10 cellular contexts compared by ENCODE assay signal in genomic region chr3:53113293-53114010, GRCh38. TPM values are rescaled to one million over a fixed set of nuclear protein-coding genes. Genes with fewer than 3 reads are reported as not detected.
DNase-seq lines count a peak whose midpoint lies in the region; ATAC-seq and TF ChIP-seq lines count a peak whose summit lies in the region.
"Had no signal": no experiment of that assay in that cellular context is flagged by ENCODE, and none has a peak within 500 bp of the region (broad histone marks: within the 10 kb centered on the region; RNA-seq: fewer than 3 reads in every experiment).

No MANE protein-coding gene starts in this region.

- H2AFZ ChIP-seq in fibroblast of lung (ENCODE audit: low read length) (no peak overlapping the region), smooth muscle cell (ENCODE audit: low read depth) (no peak overlapping the region)

- WGBS in smooth muscle cell (ENCODE audit: low lambda C conversion rate), result 94% methylated on average over 1 of the region's 1 CpG

- peaks cover 2% of the 10 kb centered on the region for H3K36me3 ChIP-seq in fibroblast of lung (ENCODE audit: control insufficient read depth, insufficient read depth, low read length)
- H3K36me3 ChIP-seq in smooth muscle cell (ENCODE audit: low read depth), result peaks cover 6% of the 10 kb centered on the region

- H3K4me1 Mint-ChIP-seq in natural killer cell, result no peaks in the 10 kb centered on the region
- peaks cover 3 to 12% of the 10 kb centered on the region in 2 donors for H3K4me1 Mint-ChIP-seq in natural killer cell treated with Interleukin-12 subunit alpha and Interleukin-12 subunit beta and Interleukin-15 and Interleukin-18, amount 100 ng/mL, for 72 hours (ENCODE audit: low read depth in 2 of 2)
- H3K4me1 Mint-ChIP-seq: naive B cell had no signal

- no peak for TF ChIP-seq CTCF in natural killer cell (IDR thresholded peaks at IDR 0.05)
- no peak for TF ChIP-seq CTCF in fibroblast of lung (conservative IDR thresholded peaks at IDR 0.05 in 1 of 2, IDR thresholded peaks at IDR 0.05 in 1 of 2; ENCODE audit: low read depth in 1 of 2, low read length in 2 of 2)
- no peak for TF ChIP-seq CTCF in smooth muscle cell (IDR thresholded peaks at IDR 0.05; ENCODE audit: borderline replicate concordance, insufficient read depth, poor library complexity, severe bottlenecking)

- H3K27ac ChIP-seq in fibroblast of lung (ENCODE audit: insufficient read depth, low read length) (peak overlapping the region; percentile 19), smooth muscle cell (ENCODE audit: low read depth) (no peak overlapping the region)

- peaks cover 8% of the 10 kb centered on the region for H3K36me3 Mint-ChIP-seq in natural killer cell
- peaks cover 13% of the 10 kb centered on the region for H3K36me3 Mint-ChIP-seq in natural killer cell treated with Interleukin-12 subunit alpha and Interleukin-12 subunit beta and Interleukin-15 and Interleukin-18, amount 100 ng/mL, for 72 hours

- no peaks in the 10 kb centered on the region for H3K27me3 Mint-ChIP-seq in natural killer cell (ENCODE audit: low read depth in 2 of 2)
- H3K27me3 Mint-ChIP-seq in natural killer cell treated with Interleukin-12 subunit alpha and Interleukin-12 subunit beta and Interleukin-15 and Interleukin-18, amount 100 ng/mL, for 72 hours, result no peaks in the 10 kb centered on the region
- H3K27me3 Mint-ChIP-seq: naive B cell had no signal

- ATAC-seq in natural killer cell, result peak in 2 of 3 donors; percentile 10 to 32
- no peak for ATAC-seq in natural killer cell treated with Interleukin-12 subunit alpha and Interleukin-12 subunit beta and Interleukin-15 and Interleukin-18, amount 100 ng/mL, for 72 hours
- ATAC-seq in HG03159 (IDR thresholded peaks at IDR 0.05; ENCODE audit: unreplicated experiment), result no peak

- no peak overlapping the region for H3K4me3 ChIP-seq in fibroblast of lung (replicated peaks in 1 of 4; ENCODE audit: control extremely low read depth in 1 of 4, insufficient read depth in 1 of 4, low read depth in 3 of 4, low read length in 4 of 4)
- no peak overlapping the region for H3K4me3 ChIP-seq in smooth muscle cell
- H3K4me3 ChIP-seq: skin epidermis had no signal

- no peaks in the 10 kb centered on the region for H3K9me3 Mint-ChIP-seq in natural killer cell
- no peaks in the 10 kb centered on the region for H3K9me3 Mint-ChIP-seq in natural killer cell treated with Interleukin-12 subunit alpha and Interleukin-12 subunit beta and Interleukin-15 and Interleukin-18, amount 100 ng/mL, for 72 hours
- H3K9me3 Mint-ChIP-seq: naive B cell had no signal

- DNase-seq in natural killer cell, result no peak
- DNase-seq in natural killer cell treated with Interleukin-12 subunit alpha and Interleukin-12 subunit beta and Interleukin-15 and Interleukin-18, amount 100 ng/mL, for 72 hours (ENCODE audit: low spot score), result no peak
- peak in 1 of 2 donors; percentile 26 for DNase-seq in fibroblast of lung (ENCODE audit: low read depth in 2 of 2)
- peak; percentile 18 for DNase-seq in myocyte (ENCODE audit: low read depth)
- DNase-seq in smooth muscle cell (lab: John Stamatoyannopoulos, UW; ENCODE audit: unreplicated experiment), result no peak
- DNase-seq in activated effector memory CD4-positive, alpha-beta T cell treated with anti-CD3 and anti-CD28 coated beads, Interleukin-2, amount 50 U/mL, for 16 hours, result no peak
- DNase-seq in CD1c-positive myeloid dendritic cell (ENCODE audit: extremely low spot score), result no peak

- no peaks in the 10 kb centered on the region for H3F3A ChIP-seq in smooth muscle cell (ENCODE audit: low read depth)

- H3K4me2 ChIP-seq in fibroblast of lung (ENCODE audit: extremely low read depth, insufficient read depth, low read length), result no peak overlapping the region
- no peak overlapping the region for H3K4me2 ChIP-seq in smooth muscle cell

- H3K9ac ChIP-seq in fibroblast of lung (ENCODE audit: insufficient read depth, low read length) (no peak overlapping the region), smooth muscle cell (ENCODE audit: low read depth) (no peak overlapping the region)

- H3K79me2 ChIP-seq in fibroblast of lung (ENCODE audit: control insufficient read depth, insufficient read depth, low read length), result no peaks in the 10 kb centered on the region
- H3K79me2 ChIP-seq in smooth muscle cell (ENCODE audit: low read depth), result no peaks in the 10 kb centered on the region

- H4K20me1 ChIP-seq in fibroblast of lung (ENCODE audit: control insufficient read depth, extremely low read depth, insufficient read depth, low read length) (no peaks in the 10 kb centered on the region), smooth muscle cell (ENCODE audit: low read depth) (peaks cover 5% of the 10 kb centered on the region)

- H3K4me3 Mint-ChIP-seq in natural killer cell, result no peak overlapping the region
- no peak overlapping the region for H3K4me3 Mint-ChIP-seq in natural killer cell treated with Interleukin-12 subunit alpha and Interleukin-12 subunit beta and Interleukin-15 and Interleukin-18, amount 100 ng/mL, for 72 hours
- H3K4me3 Mint-ChIP-seq: naive B cell had no signal

- H3K4me1 ChIP-seq in fibroblast of lung (ENCODE audit: control insufficient read depth, extremely low read depth, insufficient read depth, low read length) (peaks cover 2% of the 10 kb centered on the region), smooth muscle cell (ENCODE audit: low read depth) (no peaks in the 10 kb centered on the region)

- H3K27me3 ChIP-seq in fibroblast of lung (ENCODE audit: control insufficient read depth, insufficient read depth, low read length) (no peaks in the 10 kb centered on the region), smooth muscle cell (ENCODE audit: low read depth) (no peaks in the 10 kb centered on the region)

- H3K9me3 ChIP-seq in fibroblast of lung (ENCODE audit: control insufficient read depth, insufficient read depth, low read depth, low read length), result no peaks in the 10 kb centered on the region
- no peaks in the 10 kb centered on the region for H3K9me3 ChIP-seq in smooth muscle cell (replicated peaks; ENCODE audit: low read depth)

- no peak overlapping the region for H3K27ac Mint-ChIP-seq in natural killer cell
- no peak overlapping the region for H3K27ac Mint-ChIP-seq in natural killer cell treated with Interleukin-12 subunit alpha and Interleukin-12 subunit beta and Interleukin-15 and Interleukin-18, amount 100 ng/mL, for 72 hours
- H3K27ac Mint-ChIP-seq: naive B cell had no signal

- intact Hi-C loops in natural killer cell (cut with micrococcal nuclease), result loop anchor here (1.0 to 5.0 kb wide), 2 partner anchors 83 to 594 kb away; no protein-coding TSS in a partner anchor

RNA-seq across cellular contexts. Expression of gene RFT1, which starts 16.8 kb away (rescaled TPM):
- total RNA-seq in natural killer cell, result 10 to 100 TPM; 13.3 to 17.2 (median 14.1) TPM
- total RNA-seq in natural killer cell treated with Interleukin-12 subunit alpha and Interleukin-12 subunit beta and Interleukin-15 and Interleukin-18, amount 100 ng/mL, for 72 hours, result 10 to 100 TPM; 33.1 to 51.6 TPM
- 9.0 and 9.7 TPM in 2 replicates for total RNA-seq in fibroblast of lung
- 20.5 and 25.2 TPM in 2 replicates for polyA plus RNA-seq in fibroblast of lung
- polyA plus RNA-seq in fibroblast of lung (2012), result 18.2 and 25.3 TPM in 2 replicates
- polyA minus RNA-seq in fibroblast of lung (ENCODE audit: low replicate concordance), result 60.2 and 86.6 TPM in 2 replicates
- total RNA-seq in myocyte, result 6.7 and 7.5 TPM in 2 replicates
- 16.7 TPM for polyA plus RNA-seq in myocyte (2012)
- 13.3 and 16.4 TPM in 2 replicates for total RNA-seq in smooth muscle cell
- 25.7 and 30.1 TPM in 2 replicates for polyA plus RNA-seq in smooth muscle cell

RNA-seq across cellular contexts. Expression of gene PRKCD, which starts 47.6 kb away (rescaled TPM):
- 10 to 100 TPM; 31.7 to 60.0 (median 36.3) TPM for total RNA-seq in natural killer cell
- total RNA-seq in natural killer cell treated with Interleukin-12 subunit alpha and Interleukin-12 subunit beta and Interleukin-15 and Interleukin-18, amount 100 ng/mL, for 72 hours, result 10 to 100 TPM; 14.1 to 34.9 TPM
- 1.0 and 3.8 TPM in 2 replicates for total RNA-seq in fibroblast of lung
- polyA plus RNA-seq in fibroblast of lung, result 21.2 and 23.2 TPM in 2 replicates
- polyA plus RNA-seq in fibroblast of lung (2012), result 15.7 and 16.8 TPM in 2 replicates
- 22.1 and 26.2 TPM in 2 replicates for polyA minus RNA-seq in fibroblast of lung (ENCODE audit: low replicate concordance)
- total RNA-seq in myocyte, result 1.3 and 1.4 TPM in 2 replicates
- 17.4 TPM for polyA plus RNA-seq in myocyte (2012)
- 6.1 and 6.5 TPM in 2 replicates for total RNA-seq in smooth muscle cell
- polyA plus RNA-seq in smooth muscle cell, result 21.3 and 22.5 TPM in 2 replicates

Comparison
In these comparisons a context has a peak if more than half of its experiments do, and no peak if none do; other contexts are left out.
1. ATAC-seq: peak in natural killer cell (2 of 3); none in natural killer cell treated with Interleukin-12 subunit alpha and Interleukin-12 subunit beta and Interleukin-15 and Interleukin-18, amount 100 ng/mL, for 72 hours (0 of 2) and HG03159 (single experiment).